ENCODE assay signal across 29 cellular contexts in the genomic region with DNA sequence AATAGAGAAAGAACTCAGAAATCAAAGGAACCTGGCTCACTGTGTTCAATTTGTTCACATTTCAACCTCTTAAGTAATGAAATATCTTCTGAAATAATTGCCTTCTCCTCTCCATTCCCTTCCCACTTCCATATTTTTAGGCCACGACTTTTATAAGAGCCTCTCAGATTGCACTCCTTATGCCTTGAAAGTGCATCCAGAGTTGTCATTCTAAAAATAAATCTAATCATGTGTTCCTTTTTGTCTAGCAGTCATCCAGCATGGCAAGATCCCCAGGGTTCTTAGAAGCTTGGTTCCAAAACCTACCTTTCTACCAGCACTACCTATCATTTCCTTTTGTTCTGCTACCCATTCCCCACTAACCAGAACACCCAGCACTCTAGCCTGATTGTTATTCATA. TPM values are rescaled to one million over a fixed set of nuclear protein-coding genes. Genes with fewer than 3 reads are reported as not detected.
DNase-seq lines count a peak whose midpoint lies in the region; ATAC-seq and TF ChIP-seq lines count a peak whose summit lies in the region.
"Had no signal": no experiment of that assay in that cellular context is flagged by ENCODE, and none has a peak within 500 bp of the region (broad histone marks: within the 10 kb centered on the region; RNA-seq: fewer than 3 reads in every experiment).

No MANE protein-coding gene starts in this region.

- peaks cover 53% of the 10 kb centered on the region for H3K4me1 ChIP-seq in HUES48 (ENCODE audit: control insufficient read depth, insufficient read depth, low read length)
- no peaks in the 10 kb centered on the region for H3K4me1 ChIP-seq in lower lobe of right lung
- H3K4me1 ChIP-seq: BLaER1 had no signal

- peak overlapping the region; percentile 17 for H3K27ac Mint-ChIP-seq in nephron progenitor cell

- peaks cover 13% of the 10 kb centered on the region for H3K4me1 Mint-ChIP-seq in nephron progenitor cell

- H3K4me3 Mint-ChIP-seq in nephron progenitor cell = no peak overlapping the region
- H3K4me3 Mint-ChIP-seq: CD4-positive, CD25-positive, alpha-beta regulatory T cell had no signal

- peaks cover 3% of the 10 kb centered on the region for H3K27me3 Mint-ChIP-seq in nephron progenitor cell (ENCODE audit: low read depth, poor library complexity)
- H3K27me3 Mint-ChIP-seq: CD4-positive, CD25-positive, alpha-beta regulatory T cell had no signal

- H3K9me3 ChIP-seq in HUES48 (ENCODE audit: control insufficient read depth, insufficient read depth, low read length) = no peaks in the 10 kb centered on the region
- no peaks in the 10 kb centered on the region for H3K9me3 ChIP-seq in lower lobe of right lung
- H3K9me3 ChIP-seq: BLaER1 had no signal

- DNase-seq in ELF-1 (ENCODE audit: low read depth, low spot score) (peak; percentile 33), NCI-H345 treated with DMSO at 0.1 percent for 48 hours (lab: John Stamatoyannopoulos, UW; ENCODE audit: unreplicated experiment) (peak; percentile 63), nephron progenitor cell (no peak), lower lobe of right lung (no peak), AG08396 (ENCODE audit: low spot score) (no peak)
- DNase-seq in NK-92 treated with Interleukin-12 subunit alpha and Interleukin-12 subunit beta, amount 100 ng/mL, for 24 hours (lab: John Stamatoyannopoulos, UW) = no peak
- DNase-seq: CD4-positive, CD25-positive, alpha-beta regulatory T cell; DMS153; DND-41; GM23248; HCEC 1CT; KBM-7; MV-4-11; NCI-H1105; NCI-H1436 treated with DMSO at 0.1 percent for 48 hours; NCI-H1930; NCI-H2107; NCI-H510A; NCI-H69; SIG-M5; SW 1271 had no signal

- no peaks in the 10 kb centered on the region for H3K36me3 Mint-ChIP-seq in nephron progenitor cell (ENCODE audit: low read depth)
- H3K36me3 Mint-ChIP-seq: CD4-positive, CD25-positive, alpha-beta regulatory T cell had no signal

- intact Hi-C loops in lower lobe of right lung (cut with DNase I) = no loop called here

- H3K27me3 ChIP-seq in HUES48 (ENCODE audit: control insufficient read depth, insufficient read depth, low read length) (no peaks in the 10 kb centered on the region), lower lobe of right lung (ENCODE audit: low read depth) (no peaks in the 10 kb centered on the region)

- no peaks in the 10 kb centered on the region for H3K9me3 Mint-ChIP-seq in nephron progenitor cell
- H3K9me3 Mint-ChIP-seq: CD4-positive, CD25-positive, alpha-beta regulatory T cell had no signal

- no peak for TF ChIP-seq CTCF in nephron progenitor cell (IDR thresholded peaks at IDR 0.05)
- no peak for TF ChIP-seq CTCF in lower lobe of right lung (IDR thresholded peaks at IDR 0.05)

- H3K27ac ChIP-seq in HUES48 (ENCODE audit: low read depth, low read length) = peak overlapping the region; percentile 50
- no peak overlapping the region for H3K27ac ChIP-seq in lower lobe of right lung
- H3K27ac ChIP-seq: BLaER1, GM23248, HL-60, SK-N-MC had no signal

- no peak for ATAC-seq in GM21381 (IDR thresholded peaks at IDR 0.05; ENCODE audit: unreplicated experiment)
- ATAC-seq in lower lobe of right lung = no peak
- ATAC-seq: Panc1 had no signal

- H3K4me3 ChIP-seq in HUES48 (ENCODE audit: low read depth, low read length) (no peak overlapping the region), lower lobe of right lung (no peak overlapping the region)
- H3K4me3 ChIP-seq: BLaER1, GM23248, SK-N-MC had no signal

- H3K9ac ChIP-seq in HUES48 (ENCODE audit: low read depth, low read length) = no peak overlapping the region
- H3K9ac ChIP-seq: BLaER1, GM23248 had no signal

- H3K36me3 ChIP-seq in HUES48 (ENCODE audit: control insufficient read depth, insufficient read depth, low read length) (no peaks in the 10 kb centered on the region), lower lobe of right lung (no peaks in the 10 kb centered on the region)
- H3K36me3 ChIP-seq: BLaER1 had no signal

RNA-seq across cellular contexts. Expression of a gene that starts 42.4 kb away (rescaled TPM):
- total RNA-seq in lower lobe of right lung = 1.5 TPM
- total RNA-seq: A172, LHCN-M2 had no signal

Comparison
In these comparisons a context has a peak if more than half of its experiments do, and no peak if none do; other contexts are left out.
1. DNase-seq: peak in ELF-1 (single experiment) and NCI-H345 treated with DMSO at 0.1 percent for 48 hours (single experiment); none in nephron progenitor cell (single experiment), lower lobe of right lung (single experiment), AG08396 (single experiment) and NK-92 treated with Interleukin-12 subunit alpha and Interleukin-12 subunit beta, amount 100 ng/mL, for 24 hours (single experiment).